17 cellular contexts compared by ENCODE assay signal in the genomic region with DNA sequence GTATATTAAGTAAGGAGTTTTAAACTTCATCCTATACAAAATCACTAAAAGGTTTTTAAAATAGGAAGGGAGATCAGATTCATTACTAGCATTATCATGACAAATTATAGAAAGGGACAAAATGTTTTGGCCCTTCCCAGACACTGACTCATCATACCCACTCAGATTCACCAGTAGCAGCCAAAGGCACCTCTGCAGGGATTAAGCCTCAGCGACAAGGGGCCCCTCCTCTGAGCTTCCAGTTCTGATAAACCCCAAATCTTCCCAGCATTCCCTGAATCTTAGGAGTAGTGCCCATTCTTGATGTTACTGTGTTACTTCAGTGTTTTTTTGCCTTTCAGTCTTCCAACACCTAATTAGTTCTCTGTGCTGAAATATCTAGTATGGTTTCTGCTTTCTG. TPM values are rescaled to one million over a fixed set of nuclear protein-coding genes. Genes with fewer than 3 reads are reported as not detected.
A peak's percentile ranks its signal among the peaks of the same experiment; 100 is the strongest.
DNase-seq lines count a peak whose midpoint lies in the region; ATAC-seq and TF ChIP-seq lines count a peak whose summit lies in the region.
"Had no signal": no experiment of that assay in that cellular context is flagged by ENCODE, and none has a peak within 500 bp of the region (broad histone marks: within the 10 kb centered on the region; RNA-seq: fewer than 3 reads in every experiment).

No MANE protein-coding gene starts in this region.

- no peaks in the 10 kb centered on the region for H3K27me3 Mint-ChIP-seq in natural killer cell (ENCODE audit: low read depth in 2 of 2)
- H3K27me3 Mint-ChIP-seq in natural killer cell treated with Interleukin-12 subunit alpha and Interleukin-12 subunit beta and Interleukin-15 and Interleukin-18, amount 100 ng/mL, for 72 hours: no peaks in the 10 kb centered on the region
- no peaks in the 10 kb centered on the region for H3K27me3 Mint-ChIP-seq in activated T-helper 17 cell treated with anti-CD3 and anti-CD28 coated beads, Interleukin-2, amount 50 U/mL, for 72 hours
- H3K27me3 Mint-ChIP-seq: activated B cell treated with CpG ODN at 0.5 μM for 24 hours; activated naive CD4-positive, alpha-beta T cell treated with anti-CD3 and anti-CD28 coated beads, Interleukin-2, amount 50 U/mL, for 24 hours; progenitor cell of endocrine pancreas had no signal

- peaks cover 7% of the 10 kb centered on the region for H3K36me3 Mint-ChIP-seq in natural killer cell
- peaks cover 4% of the 10 kb centered on the region for H3K36me3 Mint-ChIP-seq in natural killer cell treated with Interleukin-12 subunit alpha and Interleukin-12 subunit beta and Interleukin-15 and Interleukin-18, amount 100 ng/mL, for 72 hours
- peaks cover 84% of the 10 kb centered on the region for H3K36me3 Mint-ChIP-seq in activated T-helper 17 cell treated with anti-CD3 and anti-CD28 coated beads, Interleukin-2, amount 50 U/mL, for 72 hours (ENCODE audit: low read depth)

- no peak for DNase-seq in natural killer cell
- DNase-seq in natural killer cell treated with Interleukin-12 subunit alpha and Interleukin-12 subunit beta and Interleukin-15 and Interleukin-18, amount 100 ng/mL, for 72 hours (ENCODE audit: low spot score): no peak
- no peak for DNase-seq in foreskin keratinocyte
- DNase-seq in SK-N-DZ (ENCODE audit: low spot score): no peak
- no peak for DNase-seq in GDM1 (lab: John Stamatoyannopoulos, UW)
- no peak for DNase-seq in activated CD8-positive, alpha-beta memory T cell treated with anti-CD3 and anti-CD28 coated beads, Interleukin-2, amount 50 U/mL, for 48 hours
- no peak for DNase-seq in H4 (ENCODE audit: low spot score)
- DNase-seq: activated B cell treated with CpG ODN at 0.5 μM for 24 hours; activated CD8-positive, alpha-beta memory T cell treated with anti-CD3 and anti-CD28 coated beads, Interleukin-2, amount 50 U/mL, for 4 hours; heart right ventricle; left colon; NCI-H2081 treated with DMSO at 0.1 percent for 48 hours; NCI-H526 treated with DMSO at 0.1 percent for 48 hours; T-helper 1 cell had no signal

- TF ChIP-seq CTCF in natural killer cell (IDR thresholded peaks at IDR 0.05) (no peak), foreskin keratinocyte (conservative IDR thresholded peaks at IDR 0.05) (no peak)

- H3K27ac Mint-ChIP-seq in natural killer cell: peak overlapping the region; percentile 8 to 51
- no peak overlapping the region for H3K27ac Mint-ChIP-seq in natural killer cell treated with Interleukin-12 subunit alpha and Interleukin-12 subunit beta and Interleukin-15 and Interleukin-18, amount 100 ng/mL, for 72 hours
- H3K27ac Mint-ChIP-seq in activated T-helper 17 cell treated with anti-CD3 and anti-CD28 coated beads, Interleukin-2, amount 50 U/mL, for 72 hours: no peak overlapping the region
- H3K27ac Mint-ChIP-seq: activated B cell treated with CpG ODN at 0.5 μM for 24 hours, progenitor cell of endocrine pancreas had no signal

- ATAC-seq in natural killer cell (no peak), foreskin keratinocyte (peak; percentile 43)
- ATAC-seq in natural killer cell treated with Interleukin-12 subunit alpha and Interleukin-12 subunit beta and Interleukin-15 and Interleukin-18, amount 100 ng/mL, for 72 hours: no peak
- ATAC-seq in activated T-helper 17 cell treated with anti-CD3 and anti-CD28 coated beads, Interleukin-2, amount 50 U/mL, for 72 hours (replicated peaks): peak; percentile 29
- ATAC-seq: left colon had no signal

- peaks cover 16 to 22% of the 10 kb centered on the region in 2 donors for H3K4me1 Mint-ChIP-seq in natural killer cell
- peaks cover 17 to 23% of the 10 kb centered on the region in 2 donors for H3K4me1 Mint-ChIP-seq in natural killer cell treated with Interleukin-12 subunit alpha and Interleukin-12 subunit beta and Interleukin-15 and Interleukin-18, amount 100 ng/mL, for 72 hours (ENCODE audit: low read depth in 2 of 2)
- H3K4me1 Mint-ChIP-seq in activated T-helper 17 cell treated with anti-CD3 and anti-CD28 coated beads, Interleukin-2, amount 50 U/mL, for 72 hours: peaks cover 12% of the 10 kb centered on the region

- no peaks in the 10 kb centered on the region for H3K27me3 ChIP-seq in foreskin keratinocyte
- H3K27me3 ChIP-seq: heart right ventricle had no signal

- H3K4me1 ChIP-seq in foreskin keratinocyte: peaks cover 12% of the 10 kb centered on the region

- no peaks in the 10 kb centered on the region for H3K9me3 Mint-ChIP-seq in natural killer cell
- no peaks in the 10 kb centered on the region for H3K9me3 Mint-ChIP-seq in natural killer cell treated with Interleukin-12 subunit alpha and Interleukin-12 subunit beta and Interleukin-15 and Interleukin-18, amount 100 ng/mL, for 72 hours
- H3K9me3 Mint-ChIP-seq in activated T-helper 17 cell treated with anti-CD3 and anti-CD28 coated beads, Interleukin-2, amount 50 U/mL, for 72 hours: no peaks in the 10 kb centered on the region
- H3K9me3 Mint-ChIP-seq: activated B cell treated with CpG ODN at 0.5 μM for 24 hours; activated naive CD4-positive, alpha-beta T cell treated with anti-CD3 and anti-CD28 coated beads, Interleukin-2, amount 50 U/mL, for 24 hours had no signal

- no peak overlapping the region for H3K4me3 Mint-ChIP-seq in natural killer cell
- H3K4me3 Mint-ChIP-seq in natural killer cell treated with Interleukin-12 subunit alpha and Interleukin-12 subunit beta and Interleukin-15 and Interleukin-18, amount 100 ng/mL, for 72 hours: no peak overlapping the region
- H3K4me3 Mint-ChIP-seq in activated T-helper 17 cell treated with anti-CD3 and anti-CD28 coated beads, Interleukin-2, amount 50 U/mL, for 72 hours: no peak overlapping the region
- H3K4me3 Mint-ChIP-seq: activated B cell treated with CpG ODN at 0.5 μM for 24 hours; activated naive CD4-positive, alpha-beta T cell treated with anti-CD3 and anti-CD28 coated beads, Interleukin-2, amount 50 U/mL, for 24 hours had no signal

- no peak overlapping the region for H3K27ac ChIP-seq in foreskin keratinocyte
- H3K27ac ChIP-seq: heart right ventricle had no signal

- intact Hi-C loops in natural killer cell (cut with micrococcal nuclease): no loop called here

RNA-seq across cellular contexts. Expression of gene KRAS, which starts 14.5 kb away (rescaled TPM):
- total RNA-seq in natural killer cell (10 to 100 TPM; 33.3 to 39.6 (median 35.7) TPM), foreskin keratinocyte (23.4 and 26.0 TPM in 2 replicates)
- total RNA-seq in natural killer cell treated with Interleukin-12 subunit alpha and Interleukin-12 subunit beta and Interleukin-15 and Interleukin-18, amount 100 ng/mL, for 72 hours: 10 to 100 TPM; 20.5 to 21.5 TPM
- 10 to 100 TPM; 11.7 to 14.6 TPM for total RNA-seq in activated T-helper 17 cell treated with anti-CD3 and anti-CD28 coated beads, Interleukin-2, amount 50 U/mL, for 72 hours
- polyA plus RNA-seq in foreskin keratinocyte: 7.0 and 7.6 TPM in 2 replicates
- polyA plus RNA-seq in SK-N-DZ (2014; cell fraction: cytosol; rRNA removed): 21.0 and 23.8 TPM in 2 replicates
- 8.8 and 9.2 TPM in 2 replicates for polyA plus RNA-seq in SK-N-DZ (2014; cell fraction: nucleus; rRNA removed)
- 7.3 and 11.1 TPM in 2 replicates for total RNA-seq in H4 (2014; rRNA removed; shearing (Covaris generic))

RNA-seq across cellular contexts. Expression of gene ETFRF1, which starts 41.2 kb away (rescaled TPM):
- total RNA-seq in natural killer cell (10 to 100 TPM; 17.5 to 42.8 (median 26.1) TPM), foreskin keratinocyte (8.0 and 10.2 TPM in 2 replicates)
- 10 to 100 TPM in 1 of 2 donors, 1 to 10 TPM in 1; 6.6 to 10.7 TPM for total RNA-seq in natural killer cell treated with Interleukin-12 subunit alpha and Interleukin-12 subunit beta and Interleukin-15 and Interleukin-18, amount 100 ng/mL, for 72 hours
- 10 to 100 TPM; 11.2 to 11.8 TPM for total RNA-seq in activated T-helper 17 cell treated with anti-CD3 and anti-CD28 coated beads, Interleukin-2, amount 50 U/mL, for 72 hours
- polyA plus RNA-seq in foreskin keratinocyte: 9.0 and 9.1 TPM in 2 replicates
- 32.2 and 36.2 TPM in 2 replicates for polyA plus RNA-seq in SK-N-DZ (2014; cell fraction: cytosol; rRNA removed)
- polyA plus RNA-seq in SK-N-DZ (2014; cell fraction: nucleus; rRNA removed): 27.6 and 30.7 TPM in 2 replicates
- 43.1 and 46.1 TPM in 2 replicates for total RNA-seq in H4 (2014; rRNA removed; shearing (Covaris generic))

RNA-seq across cellular contexts. Expression of gene DNAI7, which starts 41.2 kb away (rescaled TPM):
- under 1 TPM; 0.15 to 0.59 (median 0.48) TPM for total RNA-seq in natural killer cell
- total RNA-seq in natural killer cell treated with Interleukin-12 subunit alpha and Interleukin-12 subunit beta and Interleukin-15 and Interleukin-18, amount 100 ng/mL, for 72 hours: under 1 TPM in 1 of 2 donors, not detected in 1; 0.17 TPM
- under 1 TPM in 1 of 2 donors, not detected in 1; 0.09 TPM for total RNA-seq in activated T-helper 17 cell treated with anti-CD3 and anti-CD28 coated beads, Interleukin-2, amount 50 U/mL, for 72 hours
- total RNA-seq in foreskin keratinocyte: 0.07 TPM in 1 of 2 replicates, not detected in the other
- polyA plus RNA-seq in foreskin keratinocyte: 0.03 and 0.04 TPM in 2 replicates
- polyA plus RNA-seq in SK-N-DZ (2014; cell fraction: cytosol; rRNA removed): 0.08 TPM in 1 of 2 replicates, not detected in the other
- polyA plus RNA-seq in SK-N-DZ (2014; cell fraction: nucleus; rRNA removed): 0.36 TPM in 1 of 2 replicates, not detected in the other
- 0.23 and 0.60 TPM in 2 replicates for total RNA-seq in H4 (2014; rRNA removed; shearing (Covaris generic))

Comparison
In these comparisons a context has a peak if more than half of its experiments do, and no peak if none do; other contexts are left out.
1. H3K27ac Mint-ChIP-seq: peak in natural killer cell (2 of 2); none in natural killer cell treated with Interleukin-12 subunit alpha and Interleukin-12 subunit beta and Interleukin-15 and Interleukin-18, amount 100 ng/mL, for 72 hours (0 of 2) and activated T-helper 17 cell treated with anti-CD3 and anti-CD28 coated beads, Interleukin-2, amount 50 U/mL, for 72 hours (single experiment).
2. ATAC-seq: peak in activated T-helper 17 cell treated with anti-CD3 and anti-CD28 coated beads, Interleukin-2, amount 50 U/mL, for 72 hours (single experiment) and foreskin keratinocyte (single experiment); none in natural killer cell (0 of 3) and natural killer cell treated with Interleukin-12 subunit alpha and Interleukin-12 subunit beta and Interleukin-15 and Interleukin-18, amount 100 ng/mL, for 72 hours (0 of 2).